10 cellular contexts compared by ENCODE assay signal in the genomic region with DNA sequence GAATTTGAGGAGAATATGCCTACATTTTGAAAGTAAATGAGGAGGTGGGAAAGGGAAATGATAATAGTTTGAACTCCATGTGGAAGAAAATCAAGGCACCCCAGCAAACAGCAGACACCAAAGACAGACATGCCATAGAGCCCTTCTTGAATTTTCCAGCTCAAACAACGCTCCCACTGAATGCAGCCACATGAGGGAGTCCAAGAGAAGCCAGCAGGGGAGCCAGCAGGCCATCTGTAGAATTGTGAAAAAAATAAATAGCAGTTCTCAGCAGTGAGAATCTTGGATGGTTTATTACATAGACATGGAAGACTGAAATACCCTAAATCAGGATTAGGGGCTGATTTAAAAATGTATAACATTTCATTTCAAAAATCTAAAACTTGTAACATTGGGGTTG.
DNase-seq lines count a peak whose midpoint lies in the region; ATAC-seq and TF ChIP-seq lines count a peak whose summit lies in the region.
"Had no signal": no experiment of that assay in that cellular context is flagged by ENCODE, and none has a peak within 500 bp of the region (broad histone marks: within the 10 kb centered on the region; RNA-seq: fewer than 3 reads in every experiment).

No MANE protein-coding gene starts in this region.

- H3K36me3 ChIP-seq in brain microvascular endothelial cell (replicated peaks) (no peaks in the 10 kb centered on the region), right lobe of liver (no peaks in the 10 kb centered on the region), right atrium auricular region (no peaks in the 10 kb centered on the region)

- no peaks in the 10 kb centered on the region for H3K27me3 ChIP-seq in brain microvascular endothelial cell (replicated peaks)
- no peaks in the 10 kb centered on the region for H3K27me3 ChIP-seq in right lobe of liver
- H3K27me3 ChIP-seq in right atrium auricular region = no peaks in the 10 kb centered on the region

- no peak for TF ChIP-seq POLR2A in right lobe of liver (IDR thresholded peaks at IDR 0.05)

- in situ Hi-C loops in brain microvascular endothelial cell (cut with HindIII; ENCODE audit: low pct_ligation_motif_present, low sequenced_read_pairs) = no loop called here

- no peaks in the 10 kb centered on the region for H3K9me3 ChIP-seq in right lobe of liver
- no peaks in the 10 kb centered on the region for H3K9me3 ChIP-seq in right atrium auricular region

- intact Hi-C loops in right lobe of liver (cut with DNase I) = no loop called here

- ATAC-seq in right lobe of liver (peak in 3 of 4 donors; percentile 53 to 62 (median 56)), GM18520 (IDR thresholded peaks at IDR 0.05; ENCODE audit: unreplicated experiment) (no peak)

- 17% methylated on average over 1 of the region's 1 CpG for WGBS in right lobe of liver (ENCODE audit: insufficient coverage, low coverage, low lambda C conversion rate, missing lambda C conversion rate)

- peak; percentile 81 for TF ChIP-seq CTCF in brain microvascular endothelial cell (IDR thresholded peaks at IDR 0.05; ENCODE audit: low read depth, low read length, missing control alignments)
- peak in 3 of 4 donors; percentile 31 to 44 (median 41) for TF ChIP-seq CTCF in right lobe of liver (IDR thresholded peaks at IDR 0.05)
- peak in 1 of 2 donors; percentile 40 for TF ChIP-seq CTCF in right atrium auricular region (IDR thresholded peaks at IDR 0.05)

- H3K27ac ChIP-seq in brain microvascular endothelial cell (no peak overlapping the region), right lobe of liver (no peak overlapping the region), right atrium auricular region (no peak overlapping the region)

- H3K4me3 ChIP-seq in brain microvascular endothelial cell (ENCODE audit: low read depth, low read length) = no peak overlapping the region
- H3K4me3 ChIP-seq in right lobe of liver = no peak overlapping the region
- H3K4me3 ChIP-seq in right atrium auricular region = no peak overlapping the region

- peak; percentile 39 for DNase-seq in D341Med (ENCODE audit: low spot score)
- peak; percentile 33 to 60 for DNase-seq in Kasumi-1 (lab: John Stamatoyannopoulos, UW)
- DNase-seq in brain microvascular endothelial cell = peak; percentile 46
- DNase-seq in right lobe of liver = no peak
- no peak for DNase-seq in activated CD4-positive, alpha-beta T cell treated with anti-CD3 and anti-CD28 coated beads for 48 hours
- no peak for DNase-seq in GDM1 (lab: John Stamatoyannopoulos, UW)
- no peak for DNase-seq in right atrium auricular region (ENCODE audit: low spot score)
- DNase-seq: activated B cell treated with CpG ODN at 0.5 μM for 24 hours, GOT3 had no signal

- H3K4me1 ChIP-seq in right lobe of liver (no peaks in the 10 kb centered on the region), right atrium auricular region (no peaks in the 10 kb centered on the region)

Comparison
In these comparisons a context has a peak if more than half of its experiments do, and no peak if none do; other contexts are left out.
1. DNase-seq: peak in D341Med (single experiment), Kasumi-1 (2 of 2) and brain microvascular endothelial cell (single experiment); none in right lobe of liver (0 of 3), activated CD4-positive, alpha-beta T cell treated with anti-CD3 and anti-CD28 coated beads for 48 hours (single experiment), GDM1 (single experiment) and right atrium auricular region (single experiment).